Comparison of ENCODE assay signal across 11 cellular contexts in the genomic region with DNA sequence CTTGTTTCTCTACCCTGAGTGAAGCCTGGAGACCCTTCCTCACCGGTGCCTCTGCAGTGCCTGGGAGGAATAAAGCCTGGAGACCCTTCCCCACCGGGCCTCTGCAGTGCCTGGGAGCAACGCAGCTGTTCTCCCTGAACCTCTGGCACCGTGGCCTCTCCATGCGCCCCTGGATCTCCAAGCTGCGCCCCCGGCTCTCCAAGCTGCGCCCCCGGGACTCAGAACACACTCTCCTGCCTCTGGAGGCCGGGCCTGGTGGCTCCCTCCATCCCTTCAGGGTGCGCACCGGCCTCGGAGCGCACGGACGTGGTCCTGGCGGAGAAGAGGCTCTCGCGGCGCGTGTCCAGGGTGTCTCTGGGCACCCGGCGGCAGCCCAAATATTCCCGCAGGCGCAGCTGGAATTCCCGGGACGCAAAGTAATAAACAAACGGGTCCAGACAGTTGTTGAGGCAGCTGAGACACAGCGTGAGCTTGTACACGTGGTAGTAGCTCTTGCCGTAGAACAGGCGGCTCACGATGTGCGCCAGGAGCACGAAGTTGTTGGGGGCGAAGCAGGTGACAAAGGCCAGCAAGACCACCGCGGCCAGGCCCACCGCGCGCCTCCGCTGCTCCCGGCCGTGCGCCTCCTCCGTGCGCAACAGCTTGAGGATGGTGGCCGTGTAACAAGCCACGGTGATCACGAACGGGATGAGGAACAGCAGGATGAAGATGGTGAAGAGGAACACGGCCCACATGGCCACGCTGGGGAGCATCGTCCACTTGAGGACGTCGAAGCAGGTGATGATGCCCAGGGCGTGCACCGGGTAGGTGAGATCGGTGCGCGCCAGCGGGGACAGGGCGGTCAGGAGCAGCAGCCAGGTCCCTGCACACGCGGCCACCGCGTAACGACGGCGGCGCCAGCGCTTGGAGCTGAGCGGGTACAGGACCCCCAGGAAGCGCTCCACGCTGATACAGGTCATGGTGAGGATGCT. TPM values are rescaled to one million over a fixed set of nuclear protein-coding genes. Genes with fewer than 3 reads are reported as not detected.
DNase-seq lines count a peak whose midpoint lies in the region; ATAC-seq and TF ChIP-seq lines count a peak whose summit lies in the region.
"Had no signal": no experiment of that assay in that cellular context is flagged by ENCODE, and none has a peak within 500 bp of the region (broad histone marks: within the 10 kb centered on the region; RNA-seq: fewer than 3 reads in every experiment).

No MANE protein-coding gene starts in this region.

- H3K4me1 ChIP-seq in iPS-15b (ENCODE audit: control insufficient read depth, insufficient read depth, low read length): no peaks in the 10 kb centered on the region
- peaks cover 0 to 32% (median 6%) of the 10 kb centered on the region in 4 donors for H3K4me1 ChIP-seq in stomach

- ATAC-seq in HG02981 (IDR thresholded peaks at IDR 0.05; ENCODE audit: unreplicated experiment): no peak
- ATAC-seq: sciatic nerve had no signal

- H3K9ac ChIP-seq in iPS-15b (ENCODE audit: low read depth, low read length): no peak overlapping the region
- H3K9ac ChIP-seq: SK-N-SH had no signal

- H3K27me3 ChIP-seq in iPS-15b (ENCODE audit: control insufficient read depth, insufficient read depth, low read length): peaks cover 52% of the 10 kb centered on the region
- H3K27me3 ChIP-seq in stomach: peaks cover 0 to 63% (median 13%) of the 10 kb centered on the region in 3 donors

- H3K4me3 ChIP-seq in iPS-15b (ENCODE audit: low read depth, low read length) (peak overlapping the region; percentile 49), stomach (no peak overlapping the region)

- no peak for TF ChIP-seq EP300 in stomach (IDR thresholded peaks at IDR 0.05)

- intact Hi-C loops in stomach (cut with DNase I; ENCODE audit: low total_unique reads): loop anchor here (10.0 kb wide), 1 partner anchor 109 kb away; no protein-coding TSS in a partner anchor

- H3K36me3 ChIP-seq in iPS-15b (ENCODE audit: control insufficient read depth, insufficient read depth, low read length) (no peaks in the 10 kb centered on the region), stomach (peaks cover 0 to 7% (median 0%) of the 10 kb centered on the region in 4 donors)

- peak; percentile 2 for DNase-seq in activated naive CD4-positive, alpha-beta T cell treated with Interleukin-2 at 50 U/mL for 16 hours
- no peak for DNase-seq in activated naive CD4-positive, alpha-beta T cell treated with anti-CD3 and anti-CD28 coated beads, Interleukin-2, amount 50 U/mL, for 16 hours
- DNase-seq in activated CD8-positive, alpha-beta memory T cell treated with anti-CD3 and anti-CD28 coated beads for 24 hours: peak; percentile 56
- DNase-seq in stomach (peak; percentile 17), NCI-H2171 (lab: John Stamatoyannopoulos, UW) (no peak), NCI-H1930 (lab: John Stamatoyannopoulos, UW) (no peak)
- DNase-seq: NCI-H526, SK-N-SH had no signal

- no peak for TF ChIP-seq POLR2A in stomach (IDR thresholded peaks at IDR 0.05)

- H3K9me3 ChIP-seq in iPS-15b (ENCODE audit: control insufficient read depth, insufficient read depth, low read length) (no peaks in the 10 kb centered on the region), stomach (no peaks in the 10 kb centered on the region)
- H3K9me3 ChIP-seq: SK-N-SH had no signal

- TF ChIP-seq CTCF in stomach (IDR thresholded peaks at IDR 0.05): no peak

- WGBS in stomach, 5 donors: 40 to 65% (median 48%) methylated on average over 51 to 75 of the region's 75 CpGs

- no peak overlapping the region for H3K27ac ChIP-seq in stomach

RNA-seq across cellular contexts. Expression of a gene that starts 12.8 kb away (rescaled TPM):
- 10 to 100 TPM in 3 of 5 donors, 1 to 10 TPM in 2; 5.8 to 45.8 (median 14.0) TPM for total RNA-seq in stomach
- polyA plus RNA-seq in stomach: 10 to 100 TPM; 14.9 to 29.3 (median 24.4) TPM

Comparison
In these comparisons a context has a peak if more than half of its experiments do, and no peak if none do; other contexts are left out.
1. DNase-seq: peak in activated naive CD4-positive, alpha-beta T cell treated with Interleukin-2 at 50 U/mL for 16 hours (single experiment), activated CD8-positive, alpha-beta memory T cell treated with anti-CD3 and anti-CD28 coated beads for 24 hours (single experiment) and stomach (single experiment); none in activated naive CD4-positive, alpha-beta T cell treated with anti-CD3 and anti-CD28 coated beads, Interleukin-2, amount 50 U/mL, for 16 hours (single experiment), NCI-H2171 (single experiment) and NCI-H1930 (0 of 2).